8 cellular contexts compared by ENCODE assay signal in genomic region chr15:90101969-90102890, GRCh38. TPM values are rescaled to one million over a fixed set of nuclear protein-coding genes. Genes with fewer than 3 reads are reported as not detected.
A peak's percentile ranks its signal among the peaks of the same experiment; 100 is the strongest.
DNase-seq lines count a peak whose midpoint lies in the region; ATAC-seq, FAIRE-seq and TF ChIP-seq lines count a peak whose summit lies in the region.

IDH2 (minus strand) TSS chr15:90102468; CDS start chr15:90102390, 78 bp downstream.

- peak; percentile 50 for ATAC-seq in GM18519 (IDR thresholded peaks at IDR 0.05; ENCODE audit: low FRiP score, unreplicated experiment)
- ATAC-seq in HG03039 (IDR thresholded peaks at IDR 0.05; ENCODE audit: unreplicated experiment) = peak; percentile 66
- ATAC-seq in activated CD4-positive, CD25-positive, alpha-beta regulatory T cell treated with anti-CD3 and anti-CD28 coated beads, Interleukin-2, amount 50 U/mL, for 24 hours = peak; percentile 72 to 73

- peaks cover 67% of the 10 kb centered on the region for H3K4me1 Mint-ChIP-seq in chondrocyte (ENCODE audit: low read depth)

- no peaks in the 10 kb centered on the region for H3K9me3 Mint-ChIP-seq in chondrocyte (ENCODE audit: low read depth)

- CTCF ChIA-PET in AG04450 (lab: Charles Lee) = interaction anchor here (2.7 kb wide), 1 partner anchor 119 kb away, joined by 12 read pairs; no protein-coding TSS in a partner anchor

- POLR2A ChIA-PET in AG04450 (lab: Yijun Ruan, JAX) = interaction anchor here (0.6 to 1.6 kb wide), 5 partner anchors 11 to 146 kb away, joined by 3 to 7 read pairs (median 5); partner anchors contain the start of gene SEMA4B

- no peaks in the 10 kb centered on the region for H3K36me3 ChIP-seq in kidney (ENCODE audit: control insufficient read depth in 1 of 2, insufficient read depth in 2 of 2, low read length in 2 of 2)

- no peaks in the 10 kb centered on the region for H3K27me3 ChIP-seq in AG04450 (ENCODE audit: control insufficient read depth, insufficient read depth, low read length)

- intact Hi-C loops in kidney (cut with DNase I) = no loop called here

- H3K36me3 Mint-ChIP-seq in chondrocyte (ENCODE audit: low read depth) = no peaks in the 10 kb centered on the region

- peak within 1 kb of the TSS; percentile 88 to 94 for H3K9ac ChIP-seq in kidney (ENCODE audit: low read length in 2 of 2)

- H3K4me1 ChIP-seq in kidney (ENCODE audit: control insufficient read depth in 1 of 2, insufficient read depth in 1 of 2, low read depth in 1 of 2, low read length in 2 of 2) = peaks cover 22 to 34% of the 10 kb centered on the region in 2 donors

- H3K27ac ChIP-seq in AG04450 (ENCODE audit: low read depth, low read length) = peak within 1 kb of the TSS; percentile 71
- peak within 1 kb of the TSS; percentile 96 to 97 for H3K27ac ChIP-seq in kidney (ENCODE audit: low read depth in 2 of 2, low read length in 2 of 2)

- peak within 1 kb of the TSS; percentile 94 for H3K27ac Mint-ChIP-seq in chondrocyte (ENCODE audit: unreplicated experiment)

- no peak for FAIRE-seq in kidney (lab: Jason Lieb, UNC)

- DNase-seq in AG04450 (ENCODE audit: low read depth, low spot score) (peak; percentile 42), NCI-H226 (peak; percentile 81), chondrocyte (ENCODE audit: low spot score) (no peak), kidney (peak; percentile 94)
- peak; percentile 72 for DNase-seq in stimulated activated CD4-positive, alpha-beta T cell treated with anti-CD3 and anti-CD28 coated beads, Interleukin-12 subunit alpha, Interleukin-12 subunit beta, amount 100 ng/mL, for 4 hours

- H3K4me3 Mint-ChIP-seq in chondrocyte (ENCODE audit: unreplicated experiment) = peak within 1 kb of the TSS; percentile 82

- TF ChIP-seq CTCF in AG04450 (IDR thresholded peaks at IDR 0.05; ENCODE audit: low read depth, low read length) = no peak
- peak; percentile 15 for TF ChIP-seq CTCF in chondrocyte (IDR thresholded peaks at IDR 0.05)
- no peak for TF ChIP-seq CTCF in kidney (IDR thresholded peaks at IDR 0.05; ENCODE audit: borderline replicate concordance, extremely low read depth, insufficient read depth)

- H3K9me3 ChIP-seq in AG04450 (ENCODE audit: control insufficient read depth, insufficient read depth, low read length) = no peaks in the 10 kb centered on the region; the same call in 1 of the 2 replicates
- H3K9me3 ChIP-seq in kidney (ENCODE audit: control insufficient read depth in 1 of 2, low read length in 2 of 2) = no peaks in the 10 kb centered on the region

- no peaks in the 10 kb centered on the region for H3K27me3 Mint-ChIP-seq in chondrocyte (ENCODE audit: low read depth)

- H3K4me3 ChIP-seq in AG04450 (ENCODE audit: low read depth, low read length) (peak within 1 kb of the TSS; percentile 73), kidney (ENCODE audit: low read length in 2 of 2) (peak within 1 kb of the TSS; percentile 81 to 83)

RNA-seq across cellular contexts. Expression of gene IDH2, which starts in this region (rescaled TPM):
- polyA plus RNA-seq in AG04450 (2011; rRNA removed) (84.2 and 108 TPM in 2 replicates), kidney (ENCODE audit: insufficient read depth, low read depth, low replicate concordance) (545 TPM)
- 108 and 132 TPM in 2 replicates for polyA minus RNA-seq in AG04450 (2011; rRNA and poly(A)+ RNA removed)
- total RNA-seq in chondrocyte (115 to 126 TPM (median 125 TPM) in 3 replicates), kidney (87.0 TPM)
